ENCODE assay signal across 32 cellular contexts in the genomic region with DNA sequence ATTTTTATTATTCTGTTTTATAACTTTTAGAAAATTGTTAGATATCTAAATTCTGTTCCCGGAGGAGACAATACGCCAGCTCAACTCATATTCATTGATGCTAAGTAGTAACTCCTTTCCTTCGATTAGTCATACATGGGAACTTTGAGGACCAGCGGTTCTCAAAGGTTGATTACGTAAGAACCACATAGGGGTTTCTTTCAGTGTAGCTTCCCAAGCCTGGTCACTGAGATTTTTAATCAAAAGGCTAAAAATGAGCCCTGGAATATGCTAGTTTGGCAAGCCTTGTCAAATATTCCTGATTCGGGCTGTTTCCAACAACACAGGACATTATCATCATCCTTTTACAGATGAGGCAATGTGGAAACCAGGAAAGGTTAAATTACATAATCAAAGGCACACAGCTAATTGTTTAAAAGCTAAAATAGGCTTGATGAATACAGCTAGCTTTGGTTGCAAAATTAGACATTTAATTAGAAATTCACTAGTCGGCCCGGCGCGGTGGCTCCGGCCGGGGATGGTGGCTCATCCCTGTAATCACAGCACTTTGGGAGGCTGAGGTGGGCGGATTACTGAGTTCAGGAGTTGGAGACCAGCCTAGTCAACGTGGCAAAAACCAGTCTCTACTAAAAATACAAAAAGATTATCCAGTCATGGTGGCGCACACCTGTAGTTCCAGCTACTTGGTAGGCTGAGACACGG. TPM values are rescaled to one million over a fixed set of nuclear protein-coding genes. Genes with fewer than 3 reads are reported as not detected.
"Had no signal": no experiment of that assay in that cellular context is flagged by ENCODE, and none has a peak within 500 bp of the region (broad histone marks: within the 10 kb centered on the region; RNA-seq: fewer than 3 reads in every experiment).

No MANE protein-coding gene starts in this region.

- H3K4me1 ChIP-seq: foreskin keratinocyte, heart left ventricle, parathyroid adenoma, psoas muscle, right atrium auricular region, uterus had no signal

- DNase-seq: activated CD4-positive, alpha-beta T cell treated with anti-CD3 and anti-CD28 coated beads for 36 hours; activated CD4-positive, CD25-positive, alpha-beta regulatory T cell; activated CD8-positive, alpha-beta memory T cell treated with anti-CD3 and anti-CD28 coated beads, Interleukin-2, amount 10 ng/mL, durations not matched to agents 7 days and 5 days; activated CD8-positive, alpha-beta T cell treated with anti-CD3 and anti-CD28 coated beads, Interleukin-2, amount 10 ng/mL, durations not matched to agents 7 days and 5 days; activated naive CD4-positive, alpha-beta T cell; activated T-cell treated with anti-CD3 and anti-CD28 coated beads for 4 hours; activated T-cell treated with anti-CD3 and anti-CD28 coated beads, Interleukin-2, amount 50 U/mL, for 72 hours; anterior cingulate cortex; effector memory CD4-positive, alpha-beta T cell; foreskin keratinocyte; heart left ventricle; hypothalamus; immature natural killer cell; midbrain; naive thymus-derived CD4-positive, alpha-beta T cell; occipital lobe; psoas muscle; stimulated activated CD4-positive, alpha-beta T cell treated with anti-CD3 and anti-CD28 coated beads, Interleukin-1b, Interleukin-23, amount 100 ng/mL, for 48 hours; stimulated activated CD4-positive, alpha-beta T cell treated with anti-CD3 and anti-CD28 coated beads, Interleukin-4, amount 100 ng/mL, for 4 hours; stimulated activated CD8-positive, alpha-beta memory T cell treated with anti-CD3 and anti-CD28 coated beads, Interleukin-4, amount 100 ng/mL, for 48 hours; stimulated activated naive CD8-positive, alpha-beta T cell treated with anti-CD3 and anti-CD28 coated beads, Interleukin-15, amount 100 ng/mL, for 72 hours; substantia nigra; T-helper 1 cell; uterus had no signal

- H3K4me2 ChIP-seq: smooth muscle cell had no signal

- H2AFZ ChIP-seq: parathyroid adenoma had no signal

- ATAC-seq: activated CD4-positive, alpha-beta T cell treated with anti-CD3 and anti-CD28 coated beads for 36 hours; activated CD8-positive, alpha-beta memory T cell treated with anti-CD3 and anti-CD28 coated beads, Interleukin-2, amount 10 ng/mL, durations not matched to agents 7 days and 5 days; activated CD8-positive, alpha-beta T cell treated with anti-CD3 and anti-CD28 coated beads, Interleukin-2, amount 10 ng/mL, durations not matched to agents 7 days and 5 days; activated naive CD4-positive, alpha-beta T cell treated with anti-CD3 and anti-CD28 coated beads, Interleukin-2, amount 50 U/mL, for 72 hours; activated T-cell treated with anti-CD3 and anti-CD28 coated beads, Interleukin-2, amount 50 U/mL, for 72 hours; esophagus mucosa; foreskin keratinocyte; heart left ventricle; naive thymus-derived CD4-positive, alpha-beta T cell; psoas muscle; stimulated activated memory B cell treated with anti-CD40 and anti-IgM and Interleukin-4, amounts not matched to agents 10 μg/mL and 1 μg/mL and 100 μg/mL, for 72 hours; stimulated activated naive CD8-positive, alpha-beta T cell treated with anti-CD3 and anti-CD28 coated beads, Interleukin-15, amount 100 ng/mL, for 72 hours had no signal

- H3K36me3 ChIP-seq: heart left ventricle, right atrium auricular region, uterus had no signal

- H3K9ac ChIP-seq: parathyroid adenoma had no signal

- H3K9me3 ChIP-seq: heart left ventricle, psoas muscle, right atrium auricular region, uterus had no signal

- H3K27me3 ChIP-seq: foreskin keratinocyte, heart left ventricle, right atrium auricular region, uterus had no signal

- H3K4me3 ChIP-seq: heart left ventricle, psoas muscle, right atrium auricular region, smooth muscle cell, uterus had no signal

- H3K27ac ChIP-seq: foreskin keratinocyte, heart left ventricle, parathyroid adenoma, psoas muscle, right atrium auricular region, uterus had no signal

RNA-seq across cellular contexts. Expression of gene MEI4, which starts 14.6 kb away (rescaled TPM):
- total RNA-seq: activated CD4-positive, alpha-beta T cell treated with anti-CD3 and anti-CD28 coated beads for 36 hours; activated CD8-positive, alpha-beta memory T cell treated with anti-CD3 and anti-CD28 coated beads, Interleukin-2, amount 10 ng/mL, durations not matched to agents 7 days and 5 days; activated CD8-positive, alpha-beta T cell treated with anti-CD3 and anti-CD28 coated beads, Interleukin-2, amount 10 ng/mL, durations not matched to agents 7 days and 5 days; activated naive CD4-positive, alpha-beta T cell treated with anti-CD3 and anti-CD28 coated beads, Interleukin-2, amount 50 U/mL, for 72 hours; activated T-cell treated with anti-CD3 and anti-CD28 coated beads, Interleukin-2, amount 50 U/mL, for 72 hours; bronchial epithelial cell; dermis microvascular lymphatic vessel endothelial cell; esophagus mucosa; foreskin keratinocyte; psoas muscle had no signal
- polyA plus RNA-seq: foreskin keratinocyte; immature natural killer cell; naive thymus-derived CD4-positive, alpha-beta T cell; smooth muscle cell had no signal
